ENCODE assay signal across 8 cellular contexts in the genomic region with DNA sequence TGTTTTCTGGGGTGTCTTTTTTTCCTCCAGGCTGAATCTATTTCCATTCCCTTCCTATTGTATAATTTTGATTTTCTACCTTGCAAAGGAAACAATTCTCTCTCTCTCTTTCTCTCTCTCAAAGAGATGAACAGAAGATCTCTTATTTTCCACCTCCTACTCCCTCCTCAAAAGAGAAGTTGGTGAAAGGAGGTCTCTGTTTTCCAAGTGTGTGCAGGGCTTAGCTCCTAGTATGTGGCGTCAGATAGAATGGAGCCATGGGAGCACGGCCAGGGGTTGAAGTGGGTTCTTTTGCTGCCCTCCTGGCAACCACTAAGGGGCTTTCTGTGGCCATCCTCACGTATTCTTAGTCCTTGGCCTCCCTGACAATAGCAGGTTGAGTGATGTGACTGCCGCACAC. TPM values are rescaled to one million over a fixed set of nuclear protein-coding genes. Genes with fewer than 3 reads are reported as not detected.
DNase-seq lines count a peak whose midpoint lies in the region; ATAC-seq and TF ChIP-seq lines count a peak whose summit lies in the region.

No MANE protein-coding gene starts in this region.

- peaks cover 12% of the 10 kb centered on the region for H3K4me1 ChIP-seq in colonic mucosa

- peak overlapping the region in 5 of 6 donors; percentile 88 to 97 (median 94) for H3K27ac Mint-ChIP-seq in naive B cell

- H3K36me3 Mint-ChIP-seq in naive B cell = no peaks in the 10 kb centered on the region

- H3K27ac ChIP-seq in colonic mucosa = peak overlapping the region; percentile 81

- no peaks in the 10 kb centered on the region for H3K27me3 ChIP-seq in colonic mucosa

- peaks cover 52 to 54% (median 53%) of the 10 kb centered on the region in 3 donors for H3K4me1 Mint-ChIP-seq in naive B cell

- no peaks in the 10 kb centered on the region for H3K36me3 ChIP-seq in colonic mucosa

- ATAC-seq in HG03439 (IDR thresholded peaks at IDR 0.05; ENCODE audit: unreplicated experiment) = peak; percentile 11
- no peak for ATAC-seq in naive B cell (ENCODE audit: low read depth in 2 of 2)
- ATAC-seq in HG03457 (IDR thresholded peaks at IDR 0.05; ENCODE audit: unreplicated experiment) = no peak

- H3K4me3 ChIP-seq in AG10803 (ENCODE audit: low read length) (peak overlapping the region; percentile 66), colonic mucosa (peak overlapping the region; percentile 55)

- no peak for DNase-seq in AG10803 (ENCODE audit: low read depth)
- DNase-seq in colonic mucosa = no peak
- DNase-seq in naive B cell = no peak
- no peak for DNase-seq in NCI-H1694 (lab: John Stamatoyannopoulos, UW)
- no peak for DNase-seq in effector CD4-positive, alpha-beta T cell
- no peak for DNase-seq in stimulated activated CD4-positive, alpha-beta T cell treated with anti-CD3 and anti-CD28 coated beads, Interleukin-1b, Interleukin-23, amount 100 ng/mL, for 48 hours

- no peaks in the 10 kb centered on the region for H3K9me3 ChIP-seq in colonic mucosa

- peak overlapping the region; percentile 74 to 98 (median 92) for H3K4me3 Mint-ChIP-seq in naive B cell

- no peaks in the 10 kb centered on the region for H3K27me3 Mint-ChIP-seq in naive B cell

- peak overlapping the region; percentile 39 to 51 for H3K9ac ChIP-seq in colonic mucosa (ENCODE audit: low read depth in 2 of 2, low read length in 2 of 2)

- no peak for TF ChIP-seq CTCF in AG10803 (conservative IDR thresholded peaks at IDR 0.05; ENCODE audit: low read length)
- TF ChIP-seq CTCF in colonic mucosa (IDR thresholded peaks at IDR 0.05) = no peak

- intact Hi-C loops in colonic mucosa (cut with DNase I) = loop anchor here (10.0 kb wide), 1 partner anchor 60 kb away; a partner anchor contains a TSS

- H3K9me3 Mint-ChIP-seq in naive B cell = no peaks in the 10 kb centered on the region

RNA-seq across cellular contexts. Expression of a gene that starts 0.5 kb away (rescaled TPM):
- 1 to 10 TPM; 6.2 to 7.8 TPM for total RNA-seq in colonic mucosa
- 10 to 100 TPM; 25.3 to 58.5 (median 30.8) TPM for polyA plus RNA-seq in naive B cell (ENCODE audit: low read depth in 6 of 6)

RNA-seq across cellular contexts. Expression of a gene that starts 28.8 kb away (rescaled TPM):
- total RNA-seq in colonic mucosa = under 1 TPM; 0.35 to 0.82 TPM
- under 1 TPM in 1 of 6 donors, not detected in 5; 0.22 TPM for polyA plus RNA-seq in naive B cell (ENCODE audit: low read depth in 6 of 6)

RNA-seq across cellular contexts. Expression of a gene that starts 44.6 kb away (rescaled TPM):
- not detected for total RNA-seq in colonic mucosa
- polyA plus RNA-seq in naive B cell (ENCODE audit: low read depth in 6 of 6) = under 1 TPM in 1 of 6 donors, not detected in 5; 0.33 TPM

RNA-seq across cellular contexts. Expression of a gene that starts 59.6 kb away (rescaled TPM):
- total RNA-seq in colonic mucosa = 10 to 100 TPM; 21.4 to 23.3 TPM
- polyA plus RNA-seq in naive B cell (ENCODE audit: low read depth in 6 of 6) = 10 to 100 TPM in 1 of 6 donors, 1 to 10 TPM in 5; 5.0 to 10.2 (median 7.9) TPM
